In genomic region chr13:93766719-93767118, GRCh38 we compare ENCODE assay signal across 30 cellular contexts.
"Had no signal": no experiment of that assay in that cellular context is flagged by ENCODE, and none has a peak within 500 bp of the region (broad histone marks: within the 10 kb centered on the region; RNA-seq: fewer than 3 reads in every experiment).

No MANE protein-coding gene starts in this region.

- H3K27me3 Mint-ChIP-seq: brain; effector memory CD8-positive, alpha-beta T cell; natural killer cell treated with Interleukin-12 subunit alpha and Interleukin-12 subunit beta and Interleukin-15 and Interleukin-18, amount 100 ng/mL, for 72 hours; progenitor cell of endocrine pancreas had no signal

- H3K27me3 ChIP-seq: adrenal gland, heart right ventricle, left lung, thyroid gland, upper lobe of right lung had no signal

- H3K4me1 Mint-ChIP-seq: stimulated activated effector memory CD8-positive, alpha-beta T cell treated with anti-CD3 and anti-CD28 coated beads, Interleukin-12 subunit alpha, Interleukin-12 subunit beta, amount 100 ng/mL, for 72 hours had no signal

- DNase-seq: activated CD4-positive, alpha-beta T cell treated with anti-CD3 and anti-CD28 coated beads for 48 hours; activated CD4-positive, alpha-beta T cell treated with anti-CD3 and anti-CD28 coated beads, Interleukin-2, amount 50 U/mL, for 48 hours; activated CD8-positive, alpha-beta memory T cell treated with anti-CD3 and anti-CD28 coated beads for 24 hours; activated effector memory CD4-positive, alpha-beta T cell treated with Interleukin-2 at 50 U/mL for 16 hours; activated naive CD4-positive, alpha-beta T cell treated with Interleukin-2 at 50 U/mL for 16 hours; adrenal gland; aorta; caudate nucleus; effector memory CD8-positive, alpha-beta T cell; foreskin fibroblast; heart right ventricle; kidney glomerular epithelial cell; left lung; mesendoderm; mucosa of descending colon; stimulated activated CD4-positive, alpha-beta T cell treated with anti-CD3 and anti-CD28 coated beads, Interleukin-4, amount 100 ng/mL, for 24 hours; substantia nigra; thyroid gland; upper lobe of right lung had no signal

- H3K4me3 Mint-ChIP-seq: activated naive CD8-positive, alpha-beta T cell; brain; effector memory CD8-positive, alpha-beta T cell; natural killer cell treated with Interleukin-12 subunit alpha and Interleukin-12 subunit beta and Interleukin-15 and Interleukin-18, amount 100 ng/mL, for 72 hours; stimulated activated effector memory CD8-positive, alpha-beta T cell treated with anti-CD3 and anti-CD28 coated beads, Interleukin-12 subunit alpha, Interleukin-12 subunit beta, amount 100 ng/mL, for 72 hours; stimulated activated naive CD8-positive, alpha-beta T cell treated with anti-CD3 and anti-CD28 coated beads, Interleukin-15, Interleukin-2, amounts not matched to agents 100 ng/mL and 50 ng/mL, for 24 hours had no signal

- H3K9me3 Mint-ChIP-seq: brain had no signal

- H3K36me3 ChIP-seq: adrenal gland, heart right ventricle, left lung, thyroid gland, upper lobe of right lung had no signal

- ATAC-seq: activated CD4-positive, CD25-positive, alpha-beta regulatory T cell treated with anti-CD3 and anti-CD28 coated beads, Interleukin-2, amount 50 U/mL, for 24 hours; effector memory CD8-positive, alpha-beta T cell; heart right ventricle; left lung; mucosa of descending colon; natural killer cell treated with Interleukin-12 subunit alpha and Interleukin-12 subunit beta and Interleukin-15 and Interleukin-18, amount 100 ng/mL, for 72 hours; sciatic nerve; stimulated activated effector memory CD8-positive, alpha-beta T cell treated with anti-CD3 and anti-CD28 coated beads, Interleukin-12 subunit alpha, Interleukin-12 subunit beta, amount 100 ng/mL, for 72 hours; upper lobe of right lung had no signal

- H3K27ac ChIP-seq: adrenal gland, heart right ventricle, left lung, skin epidermis, upper lobe of right lung, VCaP had no signal

- H3K9me3 ChIP-seq: adrenal gland, heart right ventricle, left lung, mucosa of descending colon, thyroid gland, upper lobe of right lung had no signal

- H3K4me3 ChIP-seq: adrenal gland, heart right ventricle, left lung, lung, mucosa of descending colon, skin epidermis, thyroid gland, upper lobe of right lung had no signal

- H3K27ac Mint-ChIP-seq: activated naive CD8-positive, alpha-beta T cell; brain; effector memory CD8-positive, alpha-beta T cell; natural killer cell treated with Interleukin-12 subunit alpha and Interleukin-12 subunit beta and Interleukin-15 and Interleukin-18, amount 100 ng/mL, for 72 hours; progenitor cell of endocrine pancreas; stimulated activated effector memory CD8-positive, alpha-beta T cell treated with anti-CD3 and anti-CD28 coated beads, Interleukin-12 subunit alpha, Interleukin-12 subunit beta, amount 100 ng/mL, for 72 hours; stimulated activated naive CD8-positive, alpha-beta T cell treated with anti-CD3 and anti-CD28 coated beads, Interleukin-15, Interleukin-2, amounts not matched to agents 100 ng/mL and 50 ng/mL, for 24 hours had no signal

- H3K36me3 Mint-ChIP-seq: activated naive CD8-positive, alpha-beta T cell; brain; natural killer cell treated with Interleukin-12 subunit alpha and Interleukin-12 subunit beta and Interleukin-15 and Interleukin-18, amount 100 ng/mL, for 72 hours; stimulated activated effector memory CD8-positive, alpha-beta T cell treated with anti-CD3 and anti-CD28 coated beads, Interleukin-12 subunit alpha, Interleukin-12 subunit beta, amount 100 ng/mL, for 72 hours had no signal

- H3K4me1 ChIP-seq: left lung, upper lobe of right lung had no signal
